1 cellular context compared by ENCODE assay signal in the genomic region with DNA sequence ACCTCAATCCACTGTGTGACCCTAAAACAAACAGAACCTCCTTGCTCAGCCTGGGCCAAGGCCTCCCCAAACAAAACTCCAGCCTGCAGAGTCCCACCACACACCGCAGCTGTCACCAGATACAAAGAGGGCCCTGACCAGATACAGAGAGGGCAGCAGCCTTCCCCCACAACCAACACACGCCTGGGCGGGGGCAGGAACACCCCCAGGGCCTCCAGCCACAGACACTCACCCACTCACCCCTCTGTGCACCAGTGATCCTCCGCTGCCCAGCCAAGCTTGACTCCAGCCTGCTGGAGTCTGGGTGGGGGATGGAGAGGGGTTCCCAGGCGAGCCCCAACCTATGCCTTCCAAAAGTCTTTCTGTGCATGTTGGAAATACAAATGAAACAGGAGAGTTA.
TF ChIP-seq lines count a peak whose summit lies in the region.

No MANE protein-coding gene starts in this region.

TF ChIP-seq in H1, 55 proteins besides CTCF, POLR2A, EP300 and RAD21:
- TF ChIP-seq SIN3A (conservative IDR thresholded peaks at IDR 0.05 in 1 of 2, IDR thresholded peaks at IDR 0.05 in 1 of 2; ENCODE audit: low read depth in 1 of 2, low read length in 2 of 2) (no peak), SP2 (IDR thresholded peaks at IDR 0.05; ENCODE audit: low read length) (no peak), POLR2AphosphoS5 (IDR thresholded peaks at IDR 0.05; ENCODE audit: low read depth, low read length) (no peak), CEBPB (IDR thresholded peaks at IDR 0.05; ENCODE audit: low read depth, low read length) (no peak), KDM1A (IDR thresholded peaks at IDR 0.05; ENCODE audit: borderline replicate concordance, low read length) (no peak), ZNF274 (IDR thresholded peaks at IDR 0.05; ENCODE audit: borderline replicate concordance, extremely low read depth, low read length) (no peak), EZH2 (IDR thresholded peaks at IDR 0.05; ENCODE audit: low read depth, low read length, severe bottlenecking) (no peak), POU5F1 (IDR thresholded peaks at IDR 0.05; ENCODE audit: low read depth, low read length) (no peak), TAF7 (optimal IDR thresholded peaks at IDR 0.05; ENCODE audit: borderline replicate concordance, low read depth, low read length) (no peak), CBX5 (IDR thresholded peaks at IDR 0.05; ENCODE audit: low read depth, low read length) (no peak), HDAC2 (IDR thresholded peaks at IDR 0.05; ENCODE audit: borderline replicate concordance in 1 of 2, low read depth in 2 of 2, low read length in 2 of 2) (no peak), BACH1 (IDR thresholded peaks at IDR 0.05; ENCODE audit: low read length) (no peak), NANOG (IDR thresholded peaks at IDR 0.05; ENCODE audit: insufficient read depth, low read depth, low read length, poor library complexity, severe bottlenecking) (no peak), SUZ12 (IDR thresholded peaks at IDR 0.05; ENCODE audit: low read length) (no peak), BRCA1 (IDR thresholded peaks at IDR 0.05; ENCODE audit: low read depth, low read length) (no peak), CHD2 (IDR thresholded peaks at IDR 0.05; ENCODE audit: low read length) (no peak)
- TF ChIP-seq, protein P1, sequence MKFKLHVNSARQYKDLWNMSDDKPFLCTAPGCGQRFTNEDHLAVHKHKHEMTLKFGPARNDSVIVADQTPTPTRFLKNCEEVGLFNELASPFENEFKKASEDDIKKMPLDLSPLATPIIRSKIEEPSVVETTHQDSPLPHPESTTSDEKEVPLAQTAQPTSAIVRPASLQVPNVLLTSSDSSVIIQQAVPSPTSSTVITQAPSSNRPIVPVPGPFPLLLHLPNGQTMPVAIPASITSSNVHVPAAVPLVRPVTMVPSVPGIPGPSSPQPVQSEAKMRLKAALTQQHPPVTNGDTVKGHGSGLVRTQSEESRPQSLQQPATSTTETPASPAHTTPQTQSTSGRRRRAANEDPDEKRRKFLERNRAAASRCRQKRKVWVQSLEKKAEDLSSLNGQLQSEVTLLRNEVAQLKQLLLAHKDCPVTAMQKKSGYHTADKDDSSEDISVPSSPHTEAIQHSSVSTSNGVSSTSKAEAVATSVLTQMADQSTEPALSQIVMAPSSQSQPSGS (IDR thresholded peaks at IDR 0.05; ENCODE audit: low read length), result no peak
